ENCODE assay signal across 21 cellular contexts in the genomic region with DNA sequence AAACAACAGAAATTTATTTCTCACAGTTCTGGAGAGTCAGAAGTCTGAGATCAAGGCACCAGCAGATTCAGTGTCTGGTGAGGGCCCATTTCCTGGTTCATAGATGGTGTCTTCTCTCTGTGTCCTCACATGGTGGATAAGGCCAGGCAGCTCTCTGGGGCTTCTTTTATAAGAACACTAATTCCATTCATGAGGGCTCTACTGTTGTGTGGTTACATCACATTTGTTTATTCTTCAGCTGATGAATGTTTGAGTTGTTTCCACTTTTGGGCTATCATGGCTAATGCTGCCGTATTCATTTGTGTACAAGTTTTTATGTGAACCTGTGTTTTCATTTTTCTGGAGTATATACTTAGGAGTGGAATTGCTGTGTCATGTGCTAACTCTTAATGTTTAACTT. TPM values are rescaled to one million over a fixed set of nuclear protein-coding genes. Genes with fewer than 3 reads are reported as not detected.
DNase-seq lines count a peak whose midpoint lies in the region; ATAC-seq and TF ChIP-seq lines count a peak whose summit lies in the region.
"Had no signal": no experiment of that assay in that cellular context is flagged by ENCODE, and none has a peak within 500 bp of the region (broad histone marks: within the 10 kb centered on the region; RNA-seq: fewer than 3 reads in every experiment).

No MANE protein-coding gene starts in this region.

- peak overlapping the region; percentile 41 for H2AFZ ChIP-seq in Loucy (ENCODE audit: low read length)
- H2AFZ ChIP-seq: parathyroid adenoma had no signal

- H3K36me3 ChIP-seq in Loucy (ENCODE audit: insufficient read depth, low read length) = no peaks in the 10 kb centered on the region
- H3K36me3 ChIP-seq in lower lobe of right lung = no peaks in the 10 kb centered on the region
- H3K36me3 ChIP-seq: SJCRH30, thyroid gland had no signal

- H3K27me3 Mint-ChIP-seq in Calu3 (ENCODE audit: unreplicated experiment) (no peaks in the 10 kb centered on the region), T-helper 17 cell (peaks cover 10% of the 10 kb centered on the region)

- H3K4me1 ChIP-seq in Loucy (ENCODE audit: insufficient read depth, low read length, poor library complexity, severe bottlenecking) (no peaks in the 10 kb centered on the region), lower lobe of right lung (peaks cover 5% of the 10 kb centered on the region)
- H3K4me1 ChIP-seq: parathyroid adenoma, SJCRH30, thyroid gland had no signal

- no peak overlapping the region for H3K4me3 Mint-ChIP-seq in Calu3 (ENCODE audit: low read depth, unreplicated experiment)
- no peak overlapping the region for H3K4me3 Mint-ChIP-seq in T-helper 17 cell
- H3K4me3 Mint-ChIP-seq: H9 had no signal

- H3K9me3 Mint-ChIP-seq in Calu3 (ENCODE audit: low read depth, unreplicated experiment) = peaks cover 3% of the 10 kb centered on the region
- H3K9me3 Mint-ChIP-seq: H9 had no signal

- no peak for TF ChIP-seq CTCF in Calu3 (IDR thresholded peaks at IDR 0.05; ENCODE audit: unreplicated experiment)
- TF ChIP-seq CTCF in Loucy (conservative IDR thresholded peaks at IDR 0.05; ENCODE audit: low read length) = no peak
- no peak for TF ChIP-seq CTCF in lower lobe of right lung (IDR thresholded peaks at IDR 0.05)

- no peaks in the 10 kb centered on the region for H3K27me3 ChIP-seq in Loucy (ENCODE audit: insufficient read depth, low read length, poor library complexity, severe bottlenecking)
- no peaks in the 10 kb centered on the region for H3K27me3 ChIP-seq in lower lobe of right lung (ENCODE audit: low read depth)
- H3K27me3 ChIP-seq: SJCRH30, thyroid gland had no signal

- H3F3A ChIP-seq in Loucy (ENCODE audit: low read depth) = no peaks in the 10 kb centered on the region

- no peak overlapping the region for H3K4me2 ChIP-seq in Loucy (ENCODE audit: low read depth, low read length, poor library complexity, severe bottlenecking)

- ATAC-seq in lower lobe of right lung (peak; percentile 72 to 94), T-helper 17 cell (no peak), GM21447 (IDR thresholded peaks at IDR 0.05; ENCODE audit: unreplicated experiment) (no peak)
- ATAC-seq: esophagus mucosa, left lobe of liver had no signal

- no peak overlapping the region for H3K9ac ChIP-seq in Loucy (ENCODE audit: low read depth, low read length, poor library complexity, severe bottlenecking)
- H3K9ac ChIP-seq: parathyroid adenoma had no signal

- H3K9me3 ChIP-seq in Loucy (ENCODE audit: insufficient read depth, low read depth, low read length) (no peaks in the 10 kb centered on the region), lower lobe of right lung (no peaks in the 10 kb centered on the region), T-helper 17 cell (ENCODE audit: control insufficient read depth, low read length, poor library complexity, severe bottlenecking) (no peaks in the 10 kb centered on the region)
- H3K9me3 ChIP-seq: SJCRH30, thyroid gland had no signal

- no peaks in the 10 kb centered on the region for H3K9me2 ChIP-seq in Loucy (replicated peaks; ENCODE audit: low read depth, low read length)

- no peak overlapping the region for H3K27ac ChIP-seq in lower lobe of right lung
- H3K27ac ChIP-seq: parathyroid adenoma, SJCRH30, thyroid gland had no signal

- no peaks in the 10 kb centered on the region for H3K79me2 ChIP-seq in Loucy (ENCODE audit: insufficient read depth, low read length)
- H3K79me2 ChIP-seq: parathyroid adenoma had no signal

- H3K27ac Mint-ChIP-seq in Calu3 (ENCODE audit: unreplicated experiment) = no peak overlapping the region
- H3K27ac Mint-ChIP-seq in T-helper 17 cell = no peak overlapping the region

- CTCF ChIA-PET in Calu3 (lab: Charles Lee) = no interaction called here

- H3K4me3 ChIP-seq in Loucy (ENCODE audit: low read length, poor library complexity, severe bottlenecking) (no peak overlapping the region), lower lobe of right lung (no peak overlapping the region)
- H3K4me3 ChIP-seq: SJCRH30, thyroid gland had no signal

- DNase-seq in Calu3 = peak; percentile 29
- DNase-seq in SW480 (ENCODE audit: low spot score) = peak; percentile 9
- no peak for DNase-seq in lower lobe of right lung
- DNase-seq in cerebellum (ENCODE audit: low spot score) = no peak
- no peak for DNase-seq in T-helper 17 cell
- no peak for DNase-seq in T-helper 9 cell
- DNase-seq: activated CD4-positive, alpha-beta T cell treated with anti-CD3 and anti-CD28 coated beads for 48 hours; activated naive CD4-positive, alpha-beta T cell treated with Interleukin-2 at 50 U/mL for 16 hours; GF-D8; H9; NCI-H1694 treated with DMSO at 0.1 percent for 48 hours; stimulated activated CD4-positive, alpha-beta T cell treated with anti-CD3 and anti-CD28 coated beads, Interleukin-4, amount 100 ng/mL, for 4 hours; thyroid gland had no signal

- H3K4me1 Mint-ChIP-seq in Calu3 (ENCODE audit: low read depth, unreplicated experiment) (peaks cover 15% of the 10 kb centered on the region), T-helper 17 cell (no peaks in the 10 kb centered on the region)

- H4K20me1 ChIP-seq in Loucy (ENCODE audit: insufficient read depth, low read length, poor library complexity, severe bottlenecking) = no peaks in the 10 kb centered on the region

- H3K36me3 Mint-ChIP-seq in Calu3 (ENCODE audit: insufficient read depth, unreplicated experiment) = no peaks in the 10 kb centered on the region
- H3K36me3 Mint-ChIP-seq in T-helper 17 cell (ENCODE audit: low read depth) = peaks cover 2% of the 10 kb centered on the region

- intact Hi-C loops in Calu3 (cut with micrococcal nuclease; ENCODE audit: unreplicated experiment) (no loop called here), lower lobe of right lung (cut with DNase I) (no loop called here)

- BruUV-seq in Calu3 (replicated peaks; lab: Mats Ljungman, UMichigan) = no TSS peak

RNA-seq across cellular contexts. Expression of gene DDX4, which starts 35.2 kb away (rescaled TPM):
- total RNA-seq in Calu3 (2022) = not detected in 2 replicates
- not detected for total RNA-seq in lower lobe of right lung
- total RNA-seq in cerebellum = 0.09 TPM
- not detected for total RNA-seq in T-helper 17 cell
- total RNA-seq: dermis microvascular lymphatic vessel endothelial cell, esophagus mucosa, H9, left lobe of liver, SJCRH30, skeletal muscle tissue had no signal

Comparison
In these comparisons a context has a peak if more than half of its experiments do, and no peak if none do; other contexts are left out.
1. DNase-seq: peak in Calu3 (single experiment) and SW480 (single experiment); none in lower lobe of right lung (single experiment), cerebellum (single experiment), T-helper 17 cell (0 of 3) and T-helper 9 cell (single experiment).
2. ATAC-seq: peak in lower lobe of right lung (2 of 2); none in T-helper 17 cell (single experiment) and GM21447 (single experiment).